In the genomic region with DNA sequence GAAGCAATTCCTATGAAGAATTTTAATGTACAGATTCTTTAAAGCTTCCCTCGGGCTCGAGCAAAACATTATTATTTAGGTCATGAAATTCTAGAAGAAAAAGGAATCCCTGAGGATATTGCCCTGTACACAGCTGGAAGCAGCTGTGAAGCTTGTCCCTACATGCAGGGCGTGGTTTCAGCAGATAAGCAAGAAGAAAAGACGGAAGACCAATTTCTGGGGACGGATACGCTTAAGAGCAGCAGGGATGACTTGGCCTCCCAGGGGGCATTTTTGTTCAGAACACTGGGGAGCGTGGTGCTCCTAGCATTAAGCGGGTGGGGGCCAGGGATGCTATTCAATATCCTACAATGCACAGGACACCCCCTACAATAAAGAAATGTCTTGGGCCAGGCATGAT, we compare ENCODE assay signal across 24 cellular contexts. TPM values are rescaled to one million over a fixed set of nuclear protein-coding genes. Genes with fewer than 3 reads are reported as not detected.
A peak's percentile ranks its signal among the peaks of the same experiment; 100 is the strongest.
DNase-seq lines count a peak whose midpoint lies in the region; ATAC-seq and TF ChIP-seq lines count a peak whose summit lies in the region.
"Had no signal": no experiment of that assay in that cellular context is flagged by ENCODE, and none has a peak within 500 bp of the region (broad histone marks: within the 10 kb centered on the region; RNA-seq: fewer than 3 reads in every experiment).

No MANE protein-coding gene starts in this region.

- H3K9me3 ChIP-seq in A673 (ENCODE audit: low read depth, low read length, poor library complexity, severe bottlenecking) (no peaks in the 10 kb centered on the region), Karpas-422 (ENCODE audit: low read length) (no peaks in the 10 kb centered on the region), heart right ventricle (peaks cover 0 to 20% (median 0%) of the 10 kb centered on the region in 11 donors)
- H3K9me3 ChIP-seq: thoracic aorta had no signal

- no peaks in the 10 kb centered on the region for H3K36me3 ChIP-seq in A673 (ENCODE audit: insufficient read depth, low read length, poor library complexity, severe bottlenecking)
- H3K36me3 ChIP-seq in Karpas-422 (ENCODE audit: insufficient read depth, low read length) = no peaks in the 10 kb centered on the region
- peaks cover 0 to 100% (median 35%) of the 10 kb centered on the region in 9 donors for H3K36me3 ChIP-seq in heart right ventricle

- peaks cover 41% of the 10 kb centered on the region for H3K9me3 Mint-ChIP-seq in nephron progenitor cell
- H3K9me3 Mint-ChIP-seq in T-helper 2 cell treated with Interferon-gamma antibody and Interleukin-4, amounts not matched to agents 5 μg/mL and 100 μg/mL, for 36 hours = peaks cover 24% of the 10 kb centered on the region

- ATAC-seq in heart right ventricle = peak in 6 of 8 donors; percentile 42 to 71 (median 66)
- ATAC-seq: esophagus mucosa had no signal

- H3K4me3 Mint-ChIP-seq in nephron progenitor cell = no peak overlapping the region
- H3K4me3 Mint-ChIP-seq in T-helper 2 cell treated with Interferon-gamma antibody and Interleukin-4, amounts not matched to agents 5 μg/mL and 100 μg/mL, for 36 hours = no peak overlapping the region
- H3K4me3 Mint-ChIP-seq: activated B cell treated with CpG ODN at 0.5 μM for 24 hours, mesothelial cell of epicardium had no signal

- H3K27ac Mint-ChIP-seq in nephron progenitor cell = peak overlapping the region; percentile 40
- no peak overlapping the region for H3K27ac Mint-ChIP-seq in T-helper 2 cell treated with Interferon-gamma antibody and Interleukin-4, amounts not matched to agents 5 μg/mL and 100 μg/mL, for 36 hours
- H3K27ac Mint-ChIP-seq: activated B cell treated with CpG ODN at 0.5 μM for 24 hours, mesothelial cell of epicardium had no signal

- no peaks in the 10 kb centered on the region for H4K20me1 ChIP-seq in Karpas-422 (ENCODE audit: insufficient read depth, low read depth, low read length)

- H3K4me1 ChIP-seq in A673 (ENCODE audit: insufficient read depth, low read length, poor library complexity, severe bottlenecking) (no peaks in the 10 kb centered on the region), Karpas-422 (ENCODE audit: low read length) (no peaks in the 10 kb centered on the region), heart right ventricle (peaks cover 0 to 40% (median 12%) of the 10 kb centered on the region in 9 donors)

- H3K36me3 Mint-ChIP-seq in nephron progenitor cell (ENCODE audit: low read depth) = peaks cover 76% of the 10 kb centered on the region
- H3K36me3 Mint-ChIP-seq in T-helper 2 cell treated with Interferon-gamma antibody and Interleukin-4, amounts not matched to agents 5 μg/mL and 100 μg/mL, for 36 hours (ENCODE audit: low read depth) = peaks cover 87% of the 10 kb centered on the region

- H3K27me3 ChIP-seq in A673 (replicated peaks; ENCODE audit: insufficient read depth, low read depth, low read length, poor library complexity) (no peaks in the 10 kb centered on the region), Karpas-422 (ENCODE audit: low read length) (no peaks in the 10 kb centered on the region), heart right ventricle (no peaks in the 10 kb centered on the region)

- peak; percentile 33 for DNase-seq in A673 (ENCODE audit: low spot score)
- DNase-seq in Karpas-422 = peak; percentile 10
- DNase-seq in heart right ventricle = peak in 1 of 2 donors; percentile 30
- DNase-seq in nephron progenitor cell = no peak
- DNase-seq in T-helper 2 cell treated with Interferon-gamma antibody and Interleukin-4, amounts not matched to agents 5 μg/mL and 100 μg/mL, for 36 hours (ENCODE audit: low spot score) = no peak
- no peak for DNase-seq in NCI-H446 (lab: John Stamatoyannopoulos, UW)
- DNase-seq in superior temporal gyrus (ENCODE audit: extremely low spot score) = no peak
- no peak for DNase-seq in 8988T
- DNase-seq: activated B cell treated with CpG ODN at 0.5 μM for 24 hours; activated CD4-positive, alpha-beta T cell treated with anti-CD3 and anti-CD28 coated beads, Interleukin-2, amount 50 U/mL, for 48 hours; aorta; effector CD8-positive, alpha-beta T cell; KBM-7; kidney glomerular epithelial cell; NCI-H2081; NCI-H446 treated with DMSO at 0.1 percent for 48 hours; NK-92 treated with Interleukin-12 subunit alpha and Interleukin-12 subunit beta, amount 100 ng/mL, for 24 hours; SK-N-SH; stimulated activated CD4-positive, alpha-beta T cell treated with anti-CD3 and anti-CD28 coated beads, Interleukin-12 subunit alpha, Interleukin-12 subunit beta, amount 100 ng/mL, for 4 hours; stimulated activated CD8-positive, alpha-beta memory T cell treated with anti-CD3 and anti-CD28 coated beads, Interleukin-4, amount 100 ng/mL, for 48 hours; T-helper 9 cell had no signal

- no peak overlapping the region for H2AFZ ChIP-seq in Karpas-422 (ENCODE audit: low read length)

- POLR2A ChIA-PET in A673 (lab: Charles Lee; ENCODE audit: low non-redundant PET) = no interaction called here

- H3K4me2 ChIP-seq in Karpas-422 (ENCODE audit: low read depth, low read length, poor library complexity, severe bottlenecking) = no peak overlapping the region
- H3K4me2 ChIP-seq: SK-N-SH had no signal

- intact Hi-C loops in A673 (cut with micrococcal nuclease; ENCODE audit: unreplicated experiment) = no loop called here
- intact Hi-C loops in heart right ventricle (cut with DNase I) = no loop called here

- peaks cover 4% of the 10 kb centered on the region for H3K27me3 Mint-ChIP-seq in nephron progenitor cell (ENCODE audit: low read depth, poor library complexity)
- H3K27me3 Mint-ChIP-seq in T-helper 2 cell treated with Interferon-gamma antibody and Interleukin-4, amounts not matched to agents 5 μg/mL and 100 μg/mL, for 36 hours (ENCODE audit: low read depth) = no peaks in the 10 kb centered on the region
- H3K27me3 Mint-ChIP-seq: activated B cell treated with CpG ODN at 0.5 μM for 24 hours had no signal

- no TSS peak for BruUV-seq in A673 (replicated peaks; lab: Mats Ljungman, UMichigan)

- H3K4me1 Mint-ChIP-seq in nephron progenitor cell = no peaks in the 10 kb centered on the region
- peaks cover 19% of the 10 kb centered on the region for H3K4me1 Mint-ChIP-seq in T-helper 2 cell treated with Interferon-gamma antibody and Interleukin-4, amounts not matched to agents 5 μg/mL and 100 μg/mL, for 36 hours (ENCODE audit: low read depth)
- H3K4me1 Mint-ChIP-seq: mesothelial cell of epicardium had no signal

- TF ChIP-seq CTCF in A673 (conservative IDR thresholded peaks at IDR 0.05; ENCODE audit: low read depth, low read length) (no peak), heart right ventricle (IDR thresholded peaks at IDR 0.05) (no peak), nephron progenitor cell (IDR thresholded peaks at IDR 0.05) (no peak)

- no peaks in the 10 kb centered on the region for H3K9me2 ChIP-seq in Karpas-422 (replicated peaks; ENCODE audit: insufficient read depth, low read length)
- H3K9me2 ChIP-seq: SK-N-SH had no signal

- WGBS in heart right ventricle, 2 donors = 43 to 64% methylated on average over 8 of the region's 8 CpGs

- CTCF ChIA-PET in A673 (lab: Charles Lee) = no interaction called here

- no peak overlapping the region for H3K9ac ChIP-seq in Karpas-422 (ENCODE audit: low read length)
- H3K9ac ChIP-seq: SK-N-SH had no signal

- H3K79me2 ChIP-seq in Karpas-422 (ENCODE audit: low read length) = no peaks in the 10 kb centered on the region

- H3K4me3 ChIP-seq in A673 (ENCODE audit: low read depth, low read length, poor library complexity, severe bottlenecking) (no peak overlapping the region), Karpas-422 (ENCODE audit: low read length) (no peak overlapping the region), heart right ventricle (no peak overlapping the region)
- H3K4me3 ChIP-seq: thoracic aorta had no signal

- H3K27ac ChIP-seq in A673 (ENCODE audit: low read depth, low read length, poor library complexity, severe bottlenecking) (no peak overlapping the region), Karpas-422 (ENCODE audit: low read length) (no peak overlapping the region), heart right ventricle (peak overlapping the region in 6 of 10 donors; percentile 7 to 41 (median 18))
- H3K27ac ChIP-seq: thoracic aorta had no signal

RNA-seq across cellular contexts. Expression of a gene that starts 34.3 kb away (rescaled TPM):
- 6.9 and 12.2 TPM in 2 replicates for total RNA-seq in A673 (2021)
- total RNA-seq in Karpas-422 (2014; rRNA removed; shearing (Covaris generic); ENCODE audit: low replicate concordance) = 2.6 TPM in 1 of 2 replicates, not detected in the other
- 10 to 100 TPM; 29.5 to 96.9 (median 41.6) TPM for total RNA-seq in heart right ventricle
- 10 to 100 TPM; 13.3 to 19.2 TPM for polyA plus RNA-seq in heart right ventricle

Comparison
In these comparisons a context has a peak if more than half of its experiments do, and no peak if none do; other contexts are left out.
1. DNase-seq: peak in A673 (single experiment) and Karpas-422 (single experiment); none in nephron progenitor cell (single experiment), T-helper 2 cell treated with Interferon-gamma antibody and Interleukin-4, amounts not matched to agents 5 μg/mL and 100 μg/mL, for 36 hours (single experiment), NCI-H446 (0 of 2), superior temporal gyrus (single experiment) and 8988T (single experiment).
2. H3K27ac ChIP-seq: peak in heart right ventricle (6 of 10); none in A673 (single experiment) and Karpas-422 (single experiment).